ENCODE assay signal across 25 cellular contexts in the genomic region with DNA sequence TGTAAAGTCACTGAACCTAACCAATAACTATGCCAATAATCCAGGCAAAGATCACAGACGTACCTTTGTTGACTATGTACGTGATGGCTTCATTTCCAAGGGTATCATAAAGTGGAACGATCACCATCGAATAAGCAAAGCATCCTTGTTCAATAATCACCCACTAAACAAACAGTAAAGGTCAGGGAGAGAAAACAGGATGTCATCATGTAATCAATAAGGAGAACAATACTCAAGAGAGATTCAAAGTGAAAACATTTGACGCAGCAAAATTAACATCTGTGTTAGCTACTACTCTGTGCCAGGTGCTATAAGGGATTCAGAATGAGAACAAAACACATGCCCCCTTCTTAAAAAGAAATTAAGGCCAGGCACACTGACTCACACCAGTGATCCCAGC. TPM values are rescaled to one million over a fixed set of nuclear protein-coding genes. Genes with fewer than 3 reads are reported as not detected.
A peak's percentile ranks its signal among the peaks of the same experiment; 100 is the strongest.
DNase-seq lines count a peak whose midpoint lies in the region; ATAC-seq and TF ChIP-seq lines count a peak whose summit lies in the region.
"Had no signal": no experiment of that assay in that cellular context is flagged by ENCODE, and none has a peak within 500 bp of the region (broad histone marks: within the 10 kb centered on the region; RNA-seq: fewer than 3 reads in every experiment).

No MANE protein-coding gene starts in this region.

- DNase-seq in MCF 10A (ENCODE audit: unreplicated experiment) (no peak), mammary epithelial cell (no peak), glutamatergic neuron (no peak), prostate gland (ENCODE audit: low spot score) (no peak), A172 (ENCODE audit: low spot score) (no peak)
- DNase-seq: AML-193; CD4-positive, alpha-beta T cell; DMS53; Kasumi-1; MV-4-11; NCI-H1105; NCI-H1436 treated with DMSO at 0.1 percent for 48 hours; NCI-H187 treated with DMSO at 0.1 percent for 48 hours; NCI-H2171 treated with DMSO at 0.1 percent for 48 hours; NCI-H345; NCI-H524; SHP77 had no signal

- H3K4me1 ChIP-seq in mammary epithelial cell (ENCODE audit: insufficient read depth, low read length): no peaks in the 10 kb centered on the region
- peaks cover 6% of the 10 kb centered on the region for H3K4me1 ChIP-seq in prostate gland (replicated peaks)
- H3K4me1 ChIP-seq: A549 had no signal

- no peaks in the 10 kb centered on the region for H3K27me3 Mint-ChIP-seq in MCF 10A (ENCODE audit: insufficient read depth, unreplicated experiment)
- H3K27me3 Mint-ChIP-seq in glutamatergic neuron (ENCODE audit: unreplicated experiment): no peaks in the 10 kb centered on the region
- H3K27me3 Mint-ChIP-seq: CD4-positive, alpha-beta T cell had no signal

- H3K4me1 Mint-ChIP-seq in MCF 10A (ENCODE audit: insufficient read depth, unreplicated experiment) (peaks cover 6% of the 10 kb centered on the region), glutamatergic neuron (ENCODE audit: low read depth, unreplicated experiment) (peaks cover 14% of the 10 kb centered on the region)

- H3K36me3 ChIP-seq in mammary epithelial cell (ENCODE audit: insufficient read depth, low read length) (no peaks in the 10 kb centered on the region), prostate gland (no peaks in the 10 kb centered on the region)

- no peaks in the 10 kb centered on the region for H4K20me1 ChIP-seq in mammary epithelial cell (ENCODE audit: insufficient read depth, low read length)

- intact Hi-C loops in MCF 10A (cut with micrococcal nuclease) (no loop called here), mammary epithelial cell (cut with micrococcal nuclease) (no loop called here), prostate gland (cut with DNase I) (no loop called here)

- H3K36me3 Mint-ChIP-seq in MCF 10A (ENCODE audit: insufficient read depth, unreplicated experiment) (peaks cover 89% of the 10 kb centered on the region), glutamatergic neuron (ENCODE audit: unreplicated experiment) (peaks cover 10% of the 10 kb centered on the region)

- H3K9me3 ChIP-seq in mammary epithelial cell (replicated peaks; ENCODE audit: insufficient read depth, low read length): no peaks in the 10 kb centered on the region
- H3K9me3 ChIP-seq in prostate gland: no peaks in the 10 kb centered on the region
- H3K9me3 ChIP-seq: A549 had no signal

- in situ Hi-C loops in mammary epithelial cell (cut with MboI; ENCODE audit: low sequenced_read_pairs in 2 of 2): no loop called here

- H3K79me2 ChIP-seq in mammary epithelial cell (ENCODE audit: insufficient read depth, low read length): no peaks in the 10 kb centered on the region

- ATAC-seq in HG02763 (IDR thresholded peaks at IDR 0.05; ENCODE audit: unreplicated experiment) (no peak), GM21576 (IDR thresholded peaks at IDR 0.05; ENCODE audit: unreplicated experiment) (no peak)
- ATAC-seq: A549, HCT116, Panc1 had no signal

- dilution Hi-C loops in mammary epithelial cell (cut with HindIII; ENCODE audit: low sequenced_read_pairs): no loop called here

- CTCF ChIA-PET in MCF 10A (lab: Yijun Ruan, JAX): no interaction called here
- CTCF ChIA-PET in mammary epithelial cell (lab: Charles Lee; ENCODE audit: low non-redundant PET): no interaction called here

- H3K27me3 ChIP-seq in mammary epithelial cell (ENCODE audit: insufficient read depth, low read length): no peaks in the 10 kb centered on the region
- H3K27me3 ChIP-seq in prostate gland (replicated peaks; ENCODE audit: insufficient read depth): no peaks in the 10 kb centered on the region
- H3K27me3 ChIP-seq: BLaER1 treated with 17β-estradiol and CSF1 and Interleukin-3, amounts not matched to agents 10 nM and 100 nM had no signal

- no peak overlapping the region for H3K4me2 ChIP-seq in mammary epithelial cell (ENCODE audit: insufficient read depth, low read depth, low read length)
- H3K4me2 ChIP-seq: A549; BLaER1 treated with 17β-estradiol and CSF1 and Interleukin-3, amounts not matched to agents 10 nM and 100 nM had no signal

- POLR2A ChIA-PET in MCF 10A (lab: Yijun Ruan, JAX): interaction anchor here (1.2 to 1.6 kb wide), 2 partner anchors 8 to 12 kb away, joined by 3 read pairs; no protein-coding TSS in a partner anchor

- no peaks in the 10 kb centered on the region for H3K9me3 Mint-ChIP-seq in MCF 10A (ENCODE audit: unreplicated experiment)
- peaks cover 6% of the 10 kb centered on the region for H3K9me3 Mint-ChIP-seq in glutamatergic neuron (ENCODE audit: unreplicated experiment)
- H3K9me3 Mint-ChIP-seq: CD4-positive, alpha-beta T cell had no signal

- WGBS in mammary epithelial cell (ENCODE audit: low coverage, missing lambda C conversion rate): 98% methylated on average over 5 of the region's 5 CpGs
- 72% methylated on average over 5 of the region's 5 CpGs for WGBS in prostate gland

- H3K9ac ChIP-seq in mammary epithelial cell (ENCODE audit: insufficient read depth, low read length): no peak overlapping the region
- H3K9ac ChIP-seq: BLaER1 treated with 17β-estradiol and CSF1 and Interleukin-3, amounts not matched to agents 10 nM and 100 nM had no signal

- no peak overlapping the region for H2AFZ ChIP-seq in mammary epithelial cell (ENCODE audit: low read depth, low read length)

- no peak for TF ChIP-seq POLR2A in prostate gland (IDR thresholded peaks at IDR 0.05)

- H3K27ac ChIP-seq in mammary epithelial cell (ENCODE audit: insufficient read depth, low read depth, low read length) (no peak overlapping the region), prostate gland (peak overlapping the region; percentile 51 to 74)
- H3K27ac ChIP-seq: A549, HL-60, RWPE1 had no signal

- TF ChIP-seq CTCF in MCF 10A (IDR thresholded peaks at IDR 0.05; ENCODE audit: unreplicated experiment): no peak
- no peak for TF ChIP-seq CTCF in mammary epithelial cell (conservative IDR thresholded peaks at IDR 0.05 in 1 of 2, IDR thresholded peaks at IDR 0.05 in 1 of 2; ENCODE audit: extremely low read depth in 1 of 2, insufficient read depth in 1 of 2, low read depth in 1 of 2, low read length in 2 of 2)
- no peak for TF ChIP-seq CTCF in glutamatergic neuron (IDR thresholded peaks at IDR 0.05; ENCODE audit: partially characterized antibody, unreplicated experiment)
- TF ChIP-seq CTCF in prostate gland (IDR thresholded peaks at IDR 0.05): no peak

- H3K27ac Mint-ChIP-seq in MCF 10A (ENCODE audit: low read depth, unreplicated experiment): peak overlapping the region; percentile 73
- peak overlapping the region; percentile 44 for H3K27ac Mint-ChIP-seq in glutamatergic neuron (ENCODE audit: unreplicated experiment)
- H3K27ac Mint-ChIP-seq: CD4-positive, alpha-beta T cell had no signal

- H3K4me3 ChIP-seq in mammary epithelial cell (replicated peaks in 1 of 3; ENCODE audit: insufficient read depth in 1 of 3, low read depth in 2 of 3, low read length in 3 of 3) (no peak overlapping the region), prostate gland (no peak overlapping the region)
- H3K4me3 ChIP-seq: A549; BLaER1 treated with 17β-estradiol and CSF1 and Interleukin-3, amounts not matched to agents 10 nM and 100 nM had no signal

- H3K4me3 Mint-ChIP-seq in MCF 10A (ENCODE audit: unreplicated experiment) (no peak overlapping the region), glutamatergic neuron (ENCODE audit: unreplicated experiment) (no peak overlapping the region)
- H3K4me3 Mint-ChIP-seq: CD4-positive, alpha-beta T cell had no signal

- BruUV-seq in MCF 10A (replicated peaks; lab: Mats Ljungman, UMichigan) (no TSS peak), mammary epithelial cell (replicated peaks; lab: Mats Ljungman, UMichigan) (no TSS peak)

RNA-seq across cellular contexts. Expression of a gene that starts 42.9 kb away (rescaled TPM):
- total RNA-seq in MCF 10A (2022): 8.3 and 22.3 TPM in 2 replicates
- 10 to 100 TPM in 1 of 2 donors, 1 to 10 TPM in 1; 4.5 to 38.3 TPM for total RNA-seq in mammary epithelial cell
- 23.3 TPM for polyA plus RNA-seq in mammary epithelial cell
- 8.7 TPM for polyA minus RNA-seq in mammary epithelial cell
- total RNA-seq in glutamatergic neuron (ENCODE audit: unreplicated experiment): 18.0 TPM
- 10 to 100 TPM in 1 of 2 donors, 1 to 10 TPM in 1; 2.6 to 15.5 TPM for total RNA-seq in prostate gland
- total RNA-seq in A172 (2014; rRNA removed; shearing (Covaris generic)): 92.7 and 103 TPM in 2 replicates

RNA-seq across cellular contexts. Expression of a gene that starts 48.9 kb away (rescaled TPM):
- 99.5 and 105 TPM in 2 replicates for total RNA-seq in MCF 10A (2022)
- total RNA-seq in mammary epithelial cell: 100 to 1,000 TPM in 1 of 2 donors, 10 to 100 TPM in 1; 28.9 to 126 TPM
- polyA plus RNA-seq in mammary epithelial cell: 27.6 TPM
- 45.5 TPM for polyA minus RNA-seq in mammary epithelial cell
- 31.7 TPM for total RNA-seq in glutamatergic neuron (ENCODE audit: unreplicated experiment)
- total RNA-seq in prostate gland: 100 to 1,000 TPM in 1 of 2 donors, 10 to 100 TPM in 1; 71.7 to 157 TPM
- total RNA-seq in A172 (2014; rRNA removed; shearing (Covaris generic)): 25.9 and 27.2 TPM in 2 replicates
